Comparison of ENCODE assay signal across 18 cellular contexts in the genomic region with DNA sequence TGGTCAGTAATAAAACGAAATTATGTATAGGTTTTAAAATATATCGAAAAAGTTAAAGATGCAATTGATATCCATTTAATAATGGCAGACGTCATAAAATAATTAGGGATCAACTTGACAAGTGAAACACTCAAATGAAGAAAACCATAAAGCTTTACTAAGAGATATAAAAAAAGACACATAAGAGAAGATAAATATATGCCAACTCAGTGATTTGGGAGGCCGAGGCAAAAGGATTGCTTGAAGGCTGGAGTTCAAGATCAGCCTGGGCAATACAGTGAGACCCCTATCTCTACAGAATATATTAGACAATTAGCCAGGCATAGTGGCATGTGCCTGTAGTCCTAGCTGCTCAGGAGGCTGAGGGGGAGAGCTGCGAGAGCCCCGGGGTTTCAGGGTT.
A peak's percentile ranks its signal among the peaks of the same experiment; 100 is the strongest.
DNase-seq lines count a peak whose midpoint lies in the region; ATAC-seq, FAIRE-seq and TF ChIP-seq lines count a peak whose summit lies in the region.
"Had no signal": no experiment of that assay in that cellular context is flagged by ENCODE, and none has a peak within 500 bp of the region (broad histone marks: within the 10 kb centered on the region; RNA-seq: fewer than 3 reads in every experiment).

No MANE protein-coding gene starts in this region.

- H3K9me2 ChIP-seq in SU-DHL-6 (replicated peaks; ENCODE audit: insufficient read depth, low read length): no peaks in the 10 kb centered on the region

- FAIRE-seq in frontal cortex (lab: Jason Lieb, UNC): peak; percentile 8
- FAIRE-seq: GM12892, H1 had no signal

- H3K27me3 ChIP-seq in HL-60 (ENCODE audit: insufficient read depth, poor library complexity, severe bottlenecking): no peaks in the 10 kb centered on the region
- H3K27me3 ChIP-seq in SU-DHL-6 (ENCODE audit: low read length): no peaks in the 10 kb centered on the region
- H3K27me3 ChIP-seq: BLaER1 had no signal

- no peak overlapping the region for H3K9ac ChIP-seq in SU-DHL-6 (ENCODE audit: low read length)
- H3K9ac ChIP-seq: BLaER1, GM23248 had no signal

- DNase-seq in HL-60 (ENCODE audit: low read depth in 1 of 2, low spot score in 1 of 2) (no peak), frontal cortex (ENCODE audit: low spot score in 2 of 2) (no peak), NCI-H774 (lab: John Stamatoyannopoulos, UW) (no peak)
- DNase-seq: Caco-2; CD4-positive, CD25-positive, alpha-beta regulatory T cell; CD8-positive, alpha-beta T cell; DMS153; DND-41; GM23248; H7; HCEC 1CT had no signal

- H3K79me2 ChIP-seq in SU-DHL-6 (ENCODE audit: insufficient read depth, low read length): no peaks in the 10 kb centered on the region

- H3K36me3 ChIP-seq in SU-DHL-6 (ENCODE audit: low read length): no peaks in the 10 kb centered on the region
- H3K36me3 ChIP-seq: BLaER1 had no signal

- ATAC-seq in GM19395 (IDR thresholded peaks at IDR 0.05; ENCODE audit: unreplicated experiment) (no peak), HG03469 (IDR thresholded peaks at IDR 0.05; ENCODE audit: unreplicated experiment) (no peak)
- ATAC-seq: CD8-positive, alpha-beta T cell had no signal

- H3K9me3 ChIP-seq in SU-DHL-6 (ENCODE audit: insufficient read depth, low read length): no peaks in the 10 kb centered on the region
- H3K9me3 ChIP-seq: BLaER1, Caco-2 had no signal

- H2AFZ ChIP-seq in SU-DHL-6 (ENCODE audit: low read depth, low read length, severe bottlenecking): no peak overlapping the region
- H2AFZ ChIP-seq: GM23248 had no signal

- no peaks in the 10 kb centered on the region for H3F3A ChIP-seq in SU-DHL-6 (ENCODE audit: insufficient read depth)

- H3K27ac ChIP-seq in HL-60 (replicated peaks) (peak overlapping the region; percentile 76), SU-DHL-6 (ENCODE audit: low read depth, low read length) (no peak overlapping the region)
- H3K27ac ChIP-seq: BLaER1, C4-2B, GM23248 had no signal

- H3K4me2 ChIP-seq in SU-DHL-6 (ENCODE audit: low read depth, low read length, poor library complexity, severe bottlenecking): peak overlapping the region; percentile 35
- H3K4me2 ChIP-seq: BLaER1 had no signal

- no peak for TF ChIP-seq CTCF in HL-60 (IDR thresholded peaks at IDR 0.05; ENCODE audit: insufficient read depth, low read length)
- no peak for TF ChIP-seq CTCF in SU-DHL-6 (IDR thresholded peaks at IDR 0.05; ENCODE audit: insufficient read depth, low read length, poor library complexity, severe bottlenecking)

- H3K4me3 ChIP-seq in HL-60 (replicated peaks; ENCODE audit: insufficient read depth, low read length) (no peak overlapping the region; the same call in 1 of the 2 replicates), SU-DHL-6 (ENCODE audit: insufficient read depth, low read length, poor library complexity, severe bottlenecking) (no peak overlapping the region)
- H3K4me3 ChIP-seq: BLaER1, GM23248 had no signal

- no peaks in the 10 kb centered on the region for H4K20me1 ChIP-seq in SU-DHL-6 (ENCODE audit: low read depth, low read length)
- H4K20me1 ChIP-seq: BLaER1 had no signal
